8 cellular contexts compared by ENCODE assay signal in the genomic region with DNA sequence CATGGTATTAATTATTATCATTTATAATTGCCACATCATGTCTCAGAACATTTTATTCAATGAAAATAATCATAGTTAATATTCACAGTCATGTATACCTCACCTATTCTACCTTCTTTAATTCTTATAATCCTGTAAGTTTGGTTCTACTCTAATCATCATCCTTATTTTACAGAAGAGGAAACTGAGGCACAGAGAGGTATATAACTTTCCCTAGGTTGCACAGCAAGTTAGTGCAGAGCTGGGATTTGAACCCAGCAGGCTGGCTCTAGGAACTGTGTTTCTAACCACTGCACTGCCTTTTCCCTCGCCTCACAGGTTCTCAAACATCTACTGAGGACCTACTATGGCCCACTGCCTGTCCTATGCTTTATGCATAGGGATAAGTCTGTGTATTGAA.
"Had no signal": no experiment of that assay in that cellular context is flagged by ENCODE, and none has a peak within 500 bp of the region (broad histone marks: within the 10 kb centered on the region; RNA-seq: fewer than 3 reads in every experiment).

No MANE protein-coding gene starts in this region.

- H3K4me2 ChIP-seq: GM23338 had no signal

- ATAC-seq: GM23338 had no signal

- H3K4me3 Mint-ChIP-seq: GM23338, H9, IgD-negative memory B cell had no signal

- H3K4me3 ChIP-seq: GM23338 had no signal

- H3K27ac Mint-ChIP-seq: GM23338, H9 had no signal

- FAIRE-seq: H1, H54, HTR-8/SVneo had no signal

- DNase-seq: HCEC 1CT, KG1 had no signal

- H2AFZ ChIP-seq: GM23338 had no signal

- H3K9me3 Mint-ChIP-seq: GM23338, H9, IgD-negative memory B cell had no signal

- H3K36me3 Mint-ChIP-seq: IgD-negative memory B cell had no signal
